ENCODE assay signal across 19 cellular contexts in the genomic region with DNA sequence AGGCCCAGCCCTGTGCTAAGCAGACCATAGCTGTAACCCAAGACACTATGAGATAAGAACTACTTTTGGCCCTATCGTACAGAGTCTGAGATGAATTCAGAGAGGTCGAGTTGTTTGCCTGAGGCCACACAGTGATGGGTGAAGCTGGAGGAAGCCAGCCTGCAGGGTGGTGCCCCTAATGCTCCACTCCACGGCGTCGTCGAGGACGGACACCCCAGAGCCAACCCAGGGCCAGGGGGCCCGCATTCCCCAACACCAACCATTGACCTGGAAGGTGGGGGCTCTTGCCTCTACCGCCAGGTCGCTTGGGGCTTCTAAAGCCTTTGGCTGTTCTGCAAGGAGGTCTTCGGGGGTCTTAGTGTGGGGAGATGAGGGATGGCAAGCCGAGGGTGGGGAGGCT.
"Had no signal": no experiment of that assay in that cellular context is flagged by ENCODE, and none has a peak within 500 bp of the region (broad histone marks: within the 10 kb centered on the region; RNA-seq: fewer than 3 reads in every experiment).

No MANE protein-coding gene starts in this region.

- H3K4me3 ChIP-seq: colonic mucosa, prostate gland, right atrium auricular region, skin epidermis, thyroid gland had no signal

- H3K9me3 Mint-ChIP-seq: activated CD4-positive, alpha-beta T cell treated with anti-CD3 and anti-CD28 coated beads, Interleukin-2, amount 10 ng/mL, durations not matched to agents 7 days and 5 days; central memory CD8-positive, alpha-beta T cell; nephron progenitor cell; T-helper 1 cell treated with Interleukin-12 subunit alpha and Interleukin-12 subunit beta and Interleukin-4 antibody, amounts not matched to agents 30 μg/mL and 1 μg/mL, for 36 hours had no signal

- H3K4me3 Mint-ChIP-seq: activated CD4-positive, alpha-beta T cell treated with anti-CD3 and anti-CD28 coated beads, Interleukin-2, amount 10 ng/mL, durations not matched to agents 7 days and 5 days; activated CD8-positive, alpha-beta T cell treated with anti-CD3 and anti-CD28 coated beads, Interleukin-2, amount 10 ng/mL, durations not matched to agents 7 days and 5 days; central memory CD8-positive, alpha-beta T cell; nephron progenitor cell; T-helper 1 cell treated with Interleukin-12 subunit alpha and Interleukin-12 subunit beta and Interleukin-4 antibody, amounts not matched to agents 30 μg/mL and 1 μg/mL, for 36 hours had no signal

- ATAC-seq: activated CD4-positive, CD25-positive, alpha-beta regulatory T cell treated with anti-CD3 and anti-CD28 coated beads, Interleukin-2, amount 50 U/mL, for 24 hours; activated CD8-positive, alpha-beta T cell treated with anti-CD3 and anti-CD28 coated beads, Interleukin-2, amount 10 ng/mL, durations not matched to agents 7 days and 5 days; left lobe of liver had no signal

- H3K27ac ChIP-seq: brain microvascular endothelial cell, colonic mucosa, prostate gland, right atrium auricular region, thyroid gland had no signal

- H3K4me1 ChIP-seq: prostate gland, right atrium auricular region had no signal

- H3K27me3 Mint-ChIP-seq: activated CD4-positive, alpha-beta T cell treated with anti-CD3 and anti-CD28 coated beads, Interleukin-2, amount 10 ng/mL, durations not matched to agents 7 days and 5 days had no signal

- H3K27me3 ChIP-seq: colonic mucosa, right atrium auricular region, thyroid gland had no signal

- DNase-seq: activated CD4-positive, alpha-beta T cell treated with anti-CD3 and anti-CD28 coated beads, Interleukin-2, amount 10 ng/mL, durations not matched to agents 7 days and 5 days; activated CD8-positive, alpha-beta T cell treated with anti-CD3 and anti-CD28 coated beads, Interleukin-2, amount 10 ng/mL, durations not matched to agents 7 days and 5 days; activated effector memory CD4-positive, alpha-beta T cell treated with Interleukin-2 at 50 U/mL for 16 hours; activated naive CD4-positive, alpha-beta T cell treated with anti-CD3 and anti-CD28 coated beads, Interleukin-2, amount 50 U/mL, for 16 hours; activated T-cell treated with anti-CD3 and anti-CD28 coated beads, Interleukin-2, amount 50 U/mL, for 48 hours; brain microvascular endothelial cell; colonic mucosa; erythroblast; mammary epithelial cell; nephron progenitor cell; stimulated activated CD4-positive, alpha-beta T cell treated with anti-CD3 and anti-CD28 coated beads, Interleukin-4, amount 100 ng/mL, for 1 hour; thyroid gland had no signal

- H3K9me3 ChIP-seq: colonic mucosa, prostate gland, right atrium auricular region, thyroid gland had no signal

- H3K36me3 ChIP-seq: brain microvascular endothelial cell, colonic mucosa, prostate gland, right atrium auricular region, thyroid gland had no signal

- H3K27ac Mint-ChIP-seq: activated CD4-positive, alpha-beta T cell treated with anti-CD3 and anti-CD28 coated beads, Interleukin-2, amount 10 ng/mL, durations not matched to agents 7 days and 5 days; activated CD8-positive, alpha-beta T cell treated with anti-CD3 and anti-CD28 coated beads, Interleukin-2, amount 10 ng/mL, durations not matched to agents 7 days and 5 days; nephron progenitor cell; T-helper 1 cell treated with Interleukin-12 subunit alpha and Interleukin-12 subunit beta and Interleukin-4 antibody, amounts not matched to agents 30 μg/mL and 1 μg/mL, for 36 hours had no signal
